13 cellular contexts compared by ENCODE assay signal in the genomic region with DNA sequence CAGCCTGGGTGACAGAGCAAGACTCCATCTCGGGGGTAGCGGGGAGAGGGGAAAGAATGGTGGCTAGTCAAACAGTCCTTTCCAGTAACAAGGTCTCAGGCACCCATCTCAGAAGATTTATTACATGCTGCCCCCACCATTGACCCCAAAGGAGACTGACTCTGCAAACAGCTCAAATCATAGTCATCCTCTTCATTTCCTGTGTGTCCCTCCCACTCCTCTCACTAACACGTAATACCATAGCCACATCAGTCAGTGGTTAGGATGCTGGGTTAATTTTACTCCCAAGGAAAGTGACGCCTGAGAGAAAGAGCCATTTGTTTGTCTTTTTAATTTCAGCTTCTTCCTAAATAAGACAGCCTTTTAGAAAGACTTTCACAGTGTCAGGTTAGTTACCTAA. TPM values are rescaled to one million over a fixed set of nuclear protein-coding genes. Genes with fewer than 3 reads are reported as not detected.
A peak's percentile ranks its signal among the peaks of the same experiment; 100 is the strongest.
DNase-seq lines count a peak whose midpoint lies in the region; TF ChIP-seq lines count a peak whose summit lies in the region.
"Had no signal": no experiment of that assay in that cellular context is flagged by ENCODE, and none has a peak within 500 bp of the region (broad histone marks: within the 10 kb centered on the region; RNA-seq: fewer than 3 reads in every experiment).

No MANE protein-coding gene starts in this region.

- TF ChIP-seq CTCF in transverse colon (IDR thresholded peaks at IDR 0.05) = no peak

- H4K20me1 ChIP-seq in GM23248 (ENCODE audit: insufficient read depth) = no peaks in the 10 kb centered on the region

- intact Hi-C loops in transverse colon (cut with DNase I; ENCODE audit: low total_unique reads) = no loop called here

- H3K4me3 ChIP-seq in GM23248 (no peak overlapping the region), transverse colon (no peak overlapping the region)

- H3K9ac ChIP-seq in GM23248 = peak overlapping the region; percentile 53

- no peak for TF ChIP-seq POLR2A in transverse colon (IDR thresholded peaks at IDR 0.05)

- H3K9me3 ChIP-seq in GM23248 (ENCODE audit: low read depth) (no peaks in the 10 kb centered on the region), transverse colon (no peaks in the 10 kb centered on the region)
- H3K9me3 ChIP-seq: neutrophil had no signal

- 24 to 45% methylated on average over 3 to 4 of the region's 4 CpGs for WGBS in GM23248 (ENCODE audit: low coverage in 1 of 2, low lambda C conversion rate in 2 of 2, missing lambda C conversion rate in 2 of 2), 2 experiments
- WGBS in transverse colon (ENCODE audit: low coverage in 1 of 2), 2 donors = 16 to 36% methylated on average over 2 to 4 of the region's 4 CpGs

- H3K27ac ChIP-seq in GM23248 (peak overlapping the region; percentile 83), transverse colon (no peak overlapping the region)
- H3K27ac ChIP-seq: neutrophil had no signal

- H3F3A ChIP-seq in GM23248 (ENCODE audit: insufficient read depth) = peaks cover 60% of the 10 kb centered on the region

- peak; percentile 54 for DNase-seq in EH (ENCODE audit: low read depth)
- peak; percentile 68 for DNase-seq in GM23248
- DNase-seq in NCI-H69 (lab: John Stamatoyannopoulos, UW) = peak; percentile 55
- DNase-seq in iris pigment epithelial cell (ENCODE audit: low read depth) = peak; percentile 35
- DNase-seq in transverse colon = no peak
- DNase-seq in DMS 273 (lab: John Stamatoyannopoulos, UW; ENCODE audit: unreplicated experiment) = no peak
- no peak for DNase-seq in NCI-H345 treated with DMSO at 0.1 percent for 48 hours (lab: John Stamatoyannopoulos, UW; ENCODE audit: unreplicated experiment)
- DNase-seq in HT-29 (ENCODE audit: low spot score) = no peak
- DNase-seq: CD4-positive, CD25-positive, alpha-beta regulatory T cell; left cardiac atrium; NCI-H82; stimulated activated CD4-positive, alpha-beta T cell treated with anti-CD3 and anti-CD28 coated beads, Interleukin-2, amount 100 ng/mL, for 24 hours had no signal

- in situ Hi-C loops in GM23248 (cut with MboI) (no loop called here), transverse colon (cut with MboI; ENCODE audit: low pct_ligation_motif_present in 1 of 4, low pct_unique_long_range_greater_than_20kb in 1 of 4, low sequenced_read_pairs in 3 of 4) (no loop called here)

- H3K79me2 ChIP-seq in GM23248 (ENCODE audit: insufficient read depth) = no peaks in the 10 kb centered on the region

- peak overlapping the region; percentile 67 for H2AFZ ChIP-seq in GM23248

- H3K36me3 ChIP-seq in GM23248 (ENCODE audit: low read depth) = no peaks in the 10 kb centered on the region
- no peaks in the 10 kb centered on the region for H3K36me3 ChIP-seq in transverse colon
- H3K36me3 ChIP-seq: neutrophil had no signal

- H3K9me2 ChIP-seq in GM23248 (ENCODE audit: insufficient read depth) = peaks cover 6% of the 10 kb centered on the region; the same call in 1 of the 2 replicates

- H3K27me3 ChIP-seq in GM23248 (replicated peaks; ENCODE audit: insufficient read depth) (no peaks in the 10 kb centered on the region), transverse colon (no peaks in the 10 kb centered on the region)

- H3K4me2 ChIP-seq in GM23248 (ENCODE audit: unreplicated experiment) = peak overlapping the region; percentile 54

- TF ChIP-seq EP300 in transverse colon (IDR thresholded peaks at IDR 0.05; ENCODE audit: low read depth) = no peak

- H3K4me1 ChIP-seq in GM23248 (ENCODE audit: insufficient read depth) (peaks cover 60% of the 10 kb centered on the region), transverse colon (no peaks in the 10 kb centered on the region)

RNA-seq across cellular contexts. Expression of a gene that starts 56.6 kb away (rescaled TPM):
- total RNA-seq in GM23248 (2014; rRNA removed; shearing (Covaris generic)) = 51.5 and 55.9 TPM in 2 replicates
- polyA plus RNA-seq in GM23248 (2016; fragmentation: Nextera tagmentation; extraction: Ambion mirVana) = 73.7 and 78.6 TPM in 2 replicates
- total RNA-seq in transverse colon = 10 to 100 TPM; 15.7 to 28.9 (median 21.2) TPM
- 11.1 and 12.7 TPM in 2 replicates for total RNA-seq in HT-29 (2014; rRNA removed; shearing (Covaris generic))

Comparison
In these comparisons a context has a peak if more than half of its experiments do, and no peak if none do; other contexts are left out.
1. DNase-seq: peak in EH (single experiment), GM23248 (single experiment), NCI-H69 (single experiment) and iris pigment epithelial cell (single experiment); none in transverse colon (single experiment), DMS 273 (single experiment), NCI-H345 treated with DMSO at 0.1 percent for 48 hours (single experiment) and HT-29 (single experiment).